8 cellular contexts compared by ENCODE assay signal in the genomic region with DNA sequence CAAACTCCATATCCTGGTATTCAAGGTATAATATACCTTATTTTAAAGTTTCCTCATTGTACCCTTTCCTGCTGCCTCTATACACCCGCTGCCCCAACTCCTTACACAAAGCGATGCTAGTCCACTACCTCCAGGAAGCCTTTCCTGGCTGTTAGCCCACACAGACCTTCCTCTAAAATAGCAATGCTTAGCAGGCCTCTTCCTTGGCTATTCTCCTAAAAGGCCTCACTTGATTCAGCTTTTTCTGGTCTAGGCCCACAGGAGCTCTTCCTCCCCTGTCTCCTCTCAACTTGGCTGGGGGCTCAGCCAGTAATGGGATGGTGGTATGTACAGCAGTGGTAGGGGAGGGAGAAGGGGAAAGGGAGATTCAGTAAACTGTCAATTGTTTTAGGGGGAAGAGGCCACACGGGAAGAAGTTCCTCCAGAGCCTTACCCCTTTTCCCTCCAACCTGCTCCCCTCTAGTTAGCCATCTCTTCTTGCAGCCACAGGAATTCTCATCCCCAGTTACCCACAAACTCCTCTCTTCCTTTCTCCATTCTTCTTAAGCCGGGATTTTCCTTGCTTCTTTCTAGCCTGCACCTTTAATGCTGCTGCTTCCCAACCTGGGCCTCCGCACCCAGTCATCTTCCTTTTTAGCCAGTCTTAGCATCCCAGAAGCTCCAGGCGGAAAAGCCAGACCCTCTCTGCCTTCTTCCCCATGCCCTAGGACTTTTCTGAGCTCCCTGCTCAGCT. TPM values are rescaled to one million over a fixed set of nuclear protein-coding genes. Genes with fewer than 3 reads are reported as not detected.
DNase-seq lines count a peak whose midpoint lies in the region; ATAC-seq and TF ChIP-seq lines count a peak whose summit lies in the region.

No MANE protein-coding gene starts in this region.

- ATAC-seq in Panc1 (no peak), GM18519 (IDR thresholded peaks at IDR 0.05; ENCODE audit: low FRiP score, unreplicated experiment) (no peak), HG03521 (IDR thresholded peaks at IDR 0.05; ENCODE audit: unreplicated experiment) (no peak)

- H3K36me3 Mint-ChIP-seq in Caco-2 (ENCODE audit: insufficient read depth, unreplicated experiment) = peaks cover 38% of the 10 kb centered on the region

- H3K27me3 Mint-ChIP-seq in Caco-2 (ENCODE audit: insufficient read depth, unreplicated experiment) = no peaks in the 10 kb centered on the region

- peaks cover 95% of the 10 kb centered on the region for H3K79me2 ChIP-seq in osteoblast (ENCODE audit: insufficient read depth, low read length)

- TF ChIP-seq CTCF in Caco-2 (IDR thresholded peaks at IDR 0.05; ENCODE audit: insufficient read depth in 1 of 2, low read depth in 1 of 2, low read length in 1 of 2, severe bottlenecking in 1 of 2, unreplicated experiment in 1 of 2) (no peak), Panc1 (IDR thresholded peaks at IDR 0.05) (no peak), osteoblast (IDR thresholded peaks at IDR 0.05; ENCODE audit: extremely low read depth, low read depth, low read length) (no peak)

- CTCF ChIA-PET in Caco-2 (lab: Charles Lee) = interaction anchor here (0.6 kb wide), 1 partner anchor 350 kb away, joined by 3 read pairs; no protein-coding TSS in a partner anchor
- CTCF ChIA-PET in Panc1 (lab: Charles Lee) = no interaction called here

- peak overlapping the region; percentile 93 for H3K4me2 ChIP-seq in osteoblast (ENCODE audit: insufficient read depth, low read length)

- H3K9me3 Mint-ChIP-seq in Caco-2 (ENCODE audit: unreplicated experiment) = no peaks in the 10 kb centered on the region

- intact Hi-C loops in Caco-2 (cut with micrococcal nuclease; ENCODE audit: unreplicated experiment) (no loop called here), Panc1 (cut with micrococcal nuclease; ENCODE audit: unreplicated experiment) (no loop called here)

- no peak for DNase-seq in Caco-2
- DNase-seq in Panc1 (ENCODE audit: low read depth, low spot score) = no peak
- DNase-seq in epithelial cell of prostate (ENCODE audit: low read depth, low spot score) = no peak
- no peak for DNase-seq in osteoblast (ENCODE audit: insufficient read length, low spot score, missing footprints)
- no peak for DNase-seq in NCI-H226
- no peak for DNase-seq in erythroblast (lab: John Stamatoyannopoulos, UW)

- no peaks in the 10 kb centered on the region for H3K36me3 ChIP-seq in Caco-2 (ENCODE audit: control insufficient read depth, insufficient read depth, low read length)
- H3K36me3 ChIP-seq in Panc1 (ENCODE audit: control insufficient read depth, insufficient read depth, low read length) = peaks cover 23% of the 10 kb centered on the region
- peaks cover 23% of the 10 kb centered on the region for H3K36me3 ChIP-seq in osteoblast (ENCODE audit: insufficient read depth, low read length)

- POLR2A ChIA-PET in Caco-2 (lab: Charles Lee) = no interaction called here
- POLR2A ChIA-PET in Panc1 (lab: Charles Lee) = no interaction called here

- peak overlapping the region; percentile 52 for H2AFZ ChIP-seq in osteoblast (ENCODE audit: low read length)

- peaks cover 13% of the 10 kb centered on the region for H3K4me1 ChIP-seq in Caco-2
- H3K4me1 ChIP-seq in Panc1 (ENCODE audit: control insufficient read depth, insufficient read depth, low read length) = peaks cover 11% of the 10 kb centered on the region; the same call in 1 of the 2 replicates
- H3K4me1 ChIP-seq in osteoblast (ENCODE audit: insufficient read depth, low read length) = peaks cover 21% of the 10 kb centered on the region

- peaks cover 45% of the 10 kb centered on the region for H4K20me1 ChIP-seq in osteoblast (ENCODE audit: insufficient read depth, low read length)

- H3K27ac ChIP-seq in Panc1 (ENCODE audit: low read length) (peak overlapping the region; percentile 97), epithelial cell of prostate (peak overlapping the region; percentile 85), osteoblast (ENCODE audit: low read depth, low read length) (peak overlapping the region; percentile 94)

- H3K9me3 ChIP-seq in Caco-2 (no peaks in the 10 kb centered on the region), Panc1 (ENCODE audit: control insufficient read depth, insufficient read depth, low read depth, low read length) (no peaks in the 10 kb centered on the region), osteoblast (ENCODE audit: low read depth, low read length) (no peaks in the 10 kb centered on the region)

- in situ Hi-C loops in Panc1 (cut with HindIII; ENCODE audit: low pct_unique_long_range_greater_than_20kb, low sequenced_read_pairs) = no loop called here

- no TSS peak for BruUV-seq in Caco-2 (replicated peaks; lab: Mats Ljungman, UMichigan)
- BruUV-seq in Panc1 (replicated peaks; lab: Mats Ljungman, UMichigan) = TSS peak; percentile 68

- H3K4me3 ChIP-seq in Caco-2 (ENCODE audit: low read depth, low read length) (peak overlapping the region; percentile 52), Panc1 (ENCODE audit: low read depth in 2 of 2, low read length in 2 of 2) (peak overlapping the region; percentile 88 to 100), osteoblast (ENCODE audit: insufficient read depth, low read length) (peak overlapping the region; percentile 92)

- peak overlapping the region; percentile 97 for H3K27ac Mint-ChIP-seq in Caco-2 (ENCODE audit: unreplicated experiment)

- peaks cover 14% of the 10 kb centered on the region for H3K4me1 Mint-ChIP-seq in Caco-2 (ENCODE audit: low read depth, unreplicated experiment)

- H3K27me3 ChIP-seq in Caco-2 (replicated peaks; ENCODE audit: control insufficient read depth, insufficient read depth, low read length) (no peaks in the 10 kb centered on the region), Panc1 (ENCODE audit: control insufficient read depth, insufficient read depth, low read length) (no peaks in the 10 kb centered on the region), osteoblast (ENCODE audit: insufficient read depth, low read length) (no peaks in the 10 kb centered on the region)

- TF ChIP-seq POLR2A in erythroblast (IDR thresholded peaks at IDR 0.05; ENCODE audit: low read length) = no peak

- peak overlapping the region; percentile 98 for H3K4me3 Mint-ChIP-seq in Caco-2 (ENCODE audit: unreplicated experiment)

RNA-seq across cellular contexts. Expression of gene LRRC41, which starts 2.6 kb away (rescaled TPM):
- total RNA-seq in Caco-2 (2022) (41.7 and 43.5 TPM in 2 replicates), Panc1 (2021; ENCODE audit: unreplicated experiment) (55.3 TPM), osteoblast (103 and 104 TPM in 2 replicates)
- polyA plus RNA-seq in Panc1 (2012; ENCODE audit: insufficient read length) = 46.8 TPM

RNA-seq across cellular contexts. Expression of gene UQCRH, which starts 2.7 kb away (rescaled TPM):
- 277 and 320 TPM in 2 replicates for total RNA-seq in Caco-2 (2022)
- 498 TPM for total RNA-seq in Panc1 (2021; ENCODE audit: unreplicated experiment)
- polyA plus RNA-seq in Panc1 (2012; ENCODE audit: insufficient read length) = 467 TPM
- 197 and 202 TPM in 2 replicates for total RNA-seq in osteoblast

RNA-seq across cellular contexts. Expression of gene NSUN4, which starts 39.8 kb away (rescaled TPM):
- total RNA-seq in Caco-2 (2022) = 21.4 and 21.8 TPM in 2 replicates
- total RNA-seq in Panc1 (2021; ENCODE audit: unreplicated experiment) = 23.6 TPM
- 16.2 TPM for polyA plus RNA-seq in Panc1 (2012; ENCODE audit: insufficient read length)
- 17.4 and 20.3 TPM in 2 replicates for total RNA-seq in osteoblast

RNA-seq across cellular contexts. Expression of gene RAD54L, which starts 53.3 kb away (rescaled TPM):
- total RNA-seq in Caco-2 (2022) (29.1 and 30.6 TPM in 2 replicates), Panc1 (2021; ENCODE audit: unreplicated experiment) (29.4 TPM), osteoblast (0.59 and 1.4 TPM in 2 replicates)
- 15.3 TPM for polyA plus RNA-seq in Panc1 (2012; ENCODE audit: insufficient read length)
